Comparison of ENCODE assay signal across 1 cellular context in the genomic region with DNA sequence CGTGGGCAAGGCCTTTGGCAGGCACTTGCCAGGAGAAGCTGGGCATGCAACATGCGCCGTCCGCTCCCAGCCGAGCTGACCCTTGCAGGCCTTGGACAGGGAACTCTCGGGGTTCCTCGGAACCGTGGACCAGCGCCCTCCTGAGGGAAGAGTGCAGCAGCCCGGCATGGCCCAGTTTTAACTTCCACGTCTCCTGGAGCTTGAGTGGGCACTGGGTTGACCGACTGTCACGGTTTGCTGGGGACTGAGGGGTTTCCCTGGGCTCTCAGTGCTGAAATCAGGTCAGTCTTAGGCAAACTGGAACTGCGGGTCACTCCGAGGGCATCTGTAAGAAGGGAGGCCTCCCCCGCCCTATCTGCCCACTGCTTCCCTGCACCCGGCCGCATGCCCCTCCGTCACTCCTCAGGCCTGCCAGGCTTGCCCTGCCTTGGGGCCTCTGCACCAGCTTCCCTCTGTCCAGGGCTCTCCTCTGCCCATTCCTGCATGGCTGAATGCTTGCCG.
TF ChIP-seq lines count a peak whose summit lies in the region.

No MANE protein-coding gene starts in this region.

TF ChIP-seq in H1, 55 proteins besides CTCF, POLR2A, EP300 and RAD21 (continued from another document):
- TF ChIP-seq BACH1 (IDR thresholded peaks at IDR 0.05; ENCODE audit: low read length) (no peak), SIX5 (IDR thresholded peaks at IDR 0.05; ENCODE audit: low read depth, low read length) (no peak), CREB1 (IDR thresholded peaks at IDR 0.05) (no peak), CEBPB (IDR thresholded peaks at IDR 0.05; ENCODE audit: low read depth, low read length) (no peak), SRF (IDR thresholded peaks at IDR 0.05; ENCODE audit: low read depth, low read length) (no peak), YY1 (IDR thresholded peaks at IDR 0.05; ENCODE audit: low read depth, low read length) (no peak), JUN (IDR thresholded peaks at IDR 0.05; ENCODE audit: low read depth, low read length) (no peak), CHD1 (IDR thresholded peaks at IDR 0.05; ENCODE audit: low read depth, low read length) (no peak), RXRA (IDR thresholded peaks at IDR 0.05; ENCODE audit: insufficient read depth, low read depth, low read length) (no peak), POU5F1 (IDR thresholded peaks at IDR 0.05; ENCODE audit: low read depth, low read length) (no peak), NANOG (IDR thresholded peaks at IDR 0.05; ENCODE audit: insufficient read depth, low read depth, low read length, poor library complexity, severe bottlenecking) (no peak), SAP30 (IDR thresholded peaks at IDR 0.05; ENCODE audit: insufficient read depth, insufficient replicate concordance, low read length) (no peak)
- TF ChIP-seq, protein P1, sequence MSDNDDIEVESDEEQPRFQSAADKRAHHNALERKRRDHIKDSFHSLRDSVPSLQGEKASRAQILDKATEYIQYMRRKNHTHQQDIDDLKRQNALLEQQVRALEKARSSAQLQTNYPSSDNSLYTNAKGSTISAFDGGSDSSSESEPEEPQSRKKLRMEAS (IDR thresholded peaks at IDR 0.05), result no peak
- TF ChIP-seq, protein P2, sequence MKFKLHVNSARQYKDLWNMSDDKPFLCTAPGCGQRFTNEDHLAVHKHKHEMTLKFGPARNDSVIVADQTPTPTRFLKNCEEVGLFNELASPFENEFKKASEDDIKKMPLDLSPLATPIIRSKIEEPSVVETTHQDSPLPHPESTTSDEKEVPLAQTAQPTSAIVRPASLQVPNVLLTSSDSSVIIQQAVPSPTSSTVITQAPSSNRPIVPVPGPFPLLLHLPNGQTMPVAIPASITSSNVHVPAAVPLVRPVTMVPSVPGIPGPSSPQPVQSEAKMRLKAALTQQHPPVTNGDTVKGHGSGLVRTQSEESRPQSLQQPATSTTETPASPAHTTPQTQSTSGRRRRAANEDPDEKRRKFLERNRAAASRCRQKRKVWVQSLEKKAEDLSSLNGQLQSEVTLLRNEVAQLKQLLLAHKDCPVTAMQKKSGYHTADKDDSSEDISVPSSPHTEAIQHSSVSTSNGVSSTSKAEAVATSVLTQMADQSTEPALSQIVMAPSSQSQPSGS (IDR thresholded peaks at IDR 0.05; ENCODE audit: low read length), result no peak
